ENCODE assay signal across 21 cellular contexts in the genomic region with DNA sequence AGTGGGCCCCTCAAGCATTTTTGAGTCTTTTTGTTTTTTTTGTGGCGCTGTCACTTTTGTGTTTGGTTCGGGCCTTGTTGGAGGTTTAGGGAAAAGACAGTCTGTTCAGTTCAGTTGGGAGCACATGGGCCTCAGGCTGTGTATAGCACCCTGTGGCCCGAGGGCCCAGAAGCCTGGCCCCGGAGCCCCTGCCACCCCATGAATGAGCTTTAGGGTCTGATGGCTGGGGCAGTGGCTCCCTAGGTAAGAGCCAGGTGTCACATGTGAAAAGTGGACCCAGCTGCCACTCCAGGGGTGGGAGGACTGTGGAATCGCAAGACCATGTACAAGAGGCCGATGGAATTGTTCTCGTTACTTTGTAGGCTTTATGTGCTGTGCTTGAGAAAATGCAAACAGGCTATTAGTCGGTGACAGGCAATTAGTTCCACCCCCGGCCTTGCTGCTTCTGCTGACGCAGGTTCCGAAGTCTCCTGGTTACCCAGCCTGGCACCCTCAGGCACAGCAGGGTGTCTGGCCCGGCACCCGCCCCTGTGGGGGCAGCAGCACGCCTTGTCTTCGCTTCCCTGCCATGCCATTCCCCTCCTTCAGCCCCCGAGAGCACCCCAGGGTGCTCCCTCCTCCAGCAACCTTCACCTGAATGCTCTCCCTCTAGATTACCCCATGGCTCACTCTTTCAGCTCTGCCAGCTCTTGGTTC. TPM values are rescaled to one million over a fixed set of nuclear protein-coding genes. Genes with fewer than 3 reads are reported as not detected.
"Had no signal": no experiment of that assay in that cellular context is flagged by ENCODE, and none has a peak within 500 bp of the region (broad histone marks: within the 10 kb centered on the region; RNA-seq: fewer than 3 reads in every experiment).

No MANE protein-coding gene starts in this region.

- H3K27me3 Mint-ChIP-seq: activated CD4-positive, alpha-beta memory T cell treated with anti-CD3 and anti-CD28 coated beads for 36 hours; activated CD8-positive, alpha-beta memory T cell treated with anti-CD3 and anti-CD28 coated beads, Interleukin-2, amount 10 ng/mL, durations not matched to agents 7 days and 5 days; activated naive CD8-positive, alpha-beta T cell treated with anti-CD3 and anti-CD28 coated beads, Interleukin-2, amount 50 U/mL, for 24 hours; naive thymus-derived CD4-positive, alpha-beta T cell had no signal

- H3K4me1 Mint-ChIP-seq: activated CD8-positive, alpha-beta memory T cell treated with anti-CD3 and anti-CD28 coated beads, Interleukin-2, amount 10 ng/mL, durations not matched to agents 7 days and 5 days; activated naive CD8-positive, alpha-beta T cell treated with anti-CD3 and anti-CD28 coated beads, Interleukin-2, amount 50 U/mL, for 24 hours; naive thymus-derived CD4-positive, alpha-beta T cell had no signal

- FAIRE-seq: bronchial epithelial cell had no signal

- H3K27me3 ChIP-seq: gastrocnemius medialis, heart right ventricle, right lobe of liver, spleen, thyroid gland, vagina had no signal

- DNase-seq: activated CD4-positive, alpha-beta memory T cell treated with anti-CD3 and anti-CD28 coated beads for 36 hours; activated CD8-positive, alpha-beta memory T cell treated with anti-CD3 and anti-CD28 coated beads, Interleukin-2, amount 10 ng/mL, durations not matched to agents 7 days and 5 days; activated naive CD4-positive, alpha-beta T cell treated with anti-CD3 and anti-CD28 coated beads for 36 hours; activated naive CD8-positive, alpha-beta T cell treated with anti-CD3 and anti-CD28 coated beads, Interleukin-2, amount 50 U/mL, for 24 hours; activated T-cell treated with anti-CD3 and anti-CD28 coated beads, Interleukin-2, amount 50 U/mL, for 1 hour; aorta; dermis blood vessel endothelial cell; erythroblast; gastrocnemius medialis; heart right ventricle; left cardiac atrium; lower lobe of right lung; midbrain; naive thymus-derived CD4-positive, alpha-beta T cell; right lobe of liver; spleen had no signal

- H3K4me1 ChIP-seq: right lobe of liver, spleen had no signal

- H3K27ac ChIP-seq: gastrocnemius medialis, heart right ventricle, lower lobe of right lung, right lobe of liver, spleen, vagina, VCaP had no signal

- H3K9me3 ChIP-seq: gastrocnemius medialis, right lobe of liver, thyroid gland had no signal

- H3K4me3 ChIP-seq: gastrocnemius medialis, heart right ventricle, lower lobe of right lung, right lobe of liver, spleen, thyroid gland, vagina had no signal

- H3K4me3 Mint-ChIP-seq: activated CD4-positive, alpha-beta memory T cell treated with anti-CD3 and anti-CD28 coated beads for 36 hours; activated CD8-positive, alpha-beta memory T cell treated with anti-CD3 and anti-CD28 coated beads, Interleukin-2, amount 10 ng/mL, durations not matched to agents 7 days and 5 days; activated naive CD4-positive, alpha-beta T cell treated with anti-CD3 and anti-CD28 coated beads for 36 hours; activated naive CD8-positive, alpha-beta T cell treated with anti-CD3 and anti-CD28 coated beads, Interleukin-2, amount 50 U/mL, for 24 hours; naive thymus-derived CD4-positive, alpha-beta T cell had no signal

- ATAC-seq: activated CD8-positive, alpha-beta memory T cell treated with anti-CD3 and anti-CD28 coated beads, Interleukin-2, amount 10 ng/mL, durations not matched to agents 7 days and 5 days; activated naive CD8-positive, alpha-beta T cell treated with anti-CD3 and anti-CD28 coated beads, Interleukin-2, amount 50 U/mL, for 24 hours; heart right ventricle; left cardiac atrium; lower lobe of right lung; naive thymus-derived CD4-positive, alpha-beta T cell; right lobe of liver had no signal

- H3K27ac Mint-ChIP-seq: activated CD4-positive, alpha-beta memory T cell treated with anti-CD3 and anti-CD28 coated beads for 36 hours; activated naive CD4-positive, alpha-beta T cell treated with anti-CD3 and anti-CD28 coated beads for 36 hours; activated naive CD8-positive, alpha-beta T cell treated with anti-CD3 and anti-CD28 coated beads, Interleukin-2, amount 50 U/mL, for 24 hours; activated T-helper 2 cell treated with anti-CD3 and anti-CD28 coated beads, Interferon-gamma antibody, Interleukin-2, Interleukin-4, amounts not matched to agents 10 μg/mL and 5 μg/mL and 100 μg/mL, durations not matched to agents 14 hours and 24 hours and 36 hours; naive thymus-derived CD4-positive, alpha-beta T cell had no signal

- H3K36me3 ChIP-seq: right lobe of liver, thyroid gland had no signal

RNA-seq across cellular contexts. Expression of gene PARVG, which starts 38.2 kb away (rescaled TPM):
- total RNA-seq: bronchial epithelial cell had no signal
